8 cellular contexts compared by ENCODE assay signal in genomic region chr10:1050145-1050544, GRCh38. TPM values are rescaled to one million over a fixed set of nuclear protein-coding genes. Genes with fewer than 3 reads are reported as not detected.
DNase-seq lines count a peak whose midpoint lies in the region; ATAC-seq and TF ChIP-seq lines count a peak whose summit lies in the region.

No MANE protein-coding gene starts in this region.

- H3K27ac ChIP-seq in dorsolateral prefrontal cortex (peak overlapping the region in 57 of 59 donors; percentile 94 to 100 (median 100)), neural cell (ENCODE audit: low read length) (peak overlapping the region; percentile 99)

- no peak overlapping the region for H2AFZ ChIP-seq in neural cell (ENCODE audit: low read depth, low read length)

- H3K9me3 ChIP-seq in neural cell (ENCODE audit: low read length) = no peaks in the 10 kb centered on the region

- peak overlapping the region; percentile 94 for H3K4me3 ChIP-seq in GM08714 (ENCODE audit: low read length)
- H3K4me3 ChIP-seq in dorsolateral prefrontal cortex = peak overlapping the region; percentile 64 to 99 (median 91)
- H3K4me3 ChIP-seq in neural cell (ENCODE audit: low read length) = peak overlapping the region; percentile 81

- H3K27me3 ChIP-seq in dorsolateral prefrontal cortex = no peaks in the 10 kb centered on the region
- no peaks in the 10 kb centered on the region for H3K27me3 ChIP-seq in neural cell (ENCODE audit: insufficient read depth, low read depth, low read length)

- no peaks in the 10 kb centered on the region for H3K36me3 ChIP-seq in neural cell (ENCODE audit: insufficient read depth, low read length)

- H3K4me2 ChIP-seq in neural cell (ENCODE audit: low read length) = peak overlapping the region; percentile 72

- no peak for TF ChIP-seq RAD21 in neural cell (conservative IDR thresholded peaks at IDR 0.05)

- H4K20me1 ChIP-seq in neural cell (ENCODE audit: insufficient read depth) = peaks cover 6% of the 10 kb centered on the region

- TF ChIP-seq CTCF in dorsolateral prefrontal cortex (IDR thresholded peaks at IDR 0.05 in 54 of 56, conservative IDR thresholded peaks at IDR 0.05 in 2 of 56; ENCODE audit: low read depth in 1 of 56, partially characterized antibody in 56 of 56) (no peak), neural cell (IDR thresholded peaks at IDR 0.05; ENCODE audit: poor library complexity, severe bottlenecking) (no peak)

- DNase-seq in RPMI7951 (ENCODE audit: low read depth) (peak; percentile 36), dorsolateral prefrontal cortex (no peak), AG08395 (ENCODE audit: low spot score) (no peak)
- no peak for DNase-seq in central memory CD4-positive, alpha-beta T cell
- no peak for DNase-seq in stimulated activated CD4-positive, alpha-beta T cell treated with anti-CD3 and anti-CD28 coated beads, Interleukin-4, amount 100 ng/mL, for 24 hours

- H3K9me2 ChIP-seq in neural cell (ENCODE audit: insufficient read depth, low read length) = no peaks in the 10 kb centered on the region

- H3F3A ChIP-seq in neural cell (ENCODE audit: insufficient read depth, low read length, poor library complexity, severe bottlenecking) = peaks cover 5% of the 10 kb centered on the region

- H3K79me2 ChIP-seq in neural cell (replicated peaks; ENCODE audit: insufficient read depth, low read length) = peaks cover 74% of the 10 kb centered on the region

- peak overlapping the region; percentile 96 for H3K9ac ChIP-seq in neural cell (ENCODE audit: low read length)

- intact Hi-C loops in dorsolateral prefrontal cortex (cut with DNase I) = no loop called here

- no peak for ATAC-seq in HG03196 (IDR thresholded peaks at IDR 0.05; ENCODE audit: unreplicated experiment)

- TF ChIP-seq EP300 in neural cell (conservative IDR thresholded peaks at IDR 0.05; ENCODE audit: poor library complexity, severe bottlenecking) = no peak

TF ChIP-seq in neural cell, 6 proteins besides CTCF, POLR2A, EP300 and RAD21:
- no peak for TF ChIP-seq MXI1 (conservative IDR thresholded peaks at IDR 0.05; ENCODE audit: poor library complexity, severe bottlenecking)
- no peak for TF ChIP-seq TAF1 (IDR thresholded peaks at IDR 0.05; ENCODE audit: low read depth)
- TF ChIP-seq EZH2 (IDR thresholded peaks at IDR 0.05; ENCODE audit: borderline replicate concordance, insufficient read depth, low read length, poor library complexity, severe bottlenecking) = no peak
- no peak for TF ChIP-seq SMC3 (conservative IDR thresholded peaks at IDR 0.05; ENCODE audit: poor library complexity)
- no peak for TF ChIP-seq POLR2AphosphoS5 (IDR thresholded peaks at IDR 0.05)
- TF ChIP-seq, protein P1, sequence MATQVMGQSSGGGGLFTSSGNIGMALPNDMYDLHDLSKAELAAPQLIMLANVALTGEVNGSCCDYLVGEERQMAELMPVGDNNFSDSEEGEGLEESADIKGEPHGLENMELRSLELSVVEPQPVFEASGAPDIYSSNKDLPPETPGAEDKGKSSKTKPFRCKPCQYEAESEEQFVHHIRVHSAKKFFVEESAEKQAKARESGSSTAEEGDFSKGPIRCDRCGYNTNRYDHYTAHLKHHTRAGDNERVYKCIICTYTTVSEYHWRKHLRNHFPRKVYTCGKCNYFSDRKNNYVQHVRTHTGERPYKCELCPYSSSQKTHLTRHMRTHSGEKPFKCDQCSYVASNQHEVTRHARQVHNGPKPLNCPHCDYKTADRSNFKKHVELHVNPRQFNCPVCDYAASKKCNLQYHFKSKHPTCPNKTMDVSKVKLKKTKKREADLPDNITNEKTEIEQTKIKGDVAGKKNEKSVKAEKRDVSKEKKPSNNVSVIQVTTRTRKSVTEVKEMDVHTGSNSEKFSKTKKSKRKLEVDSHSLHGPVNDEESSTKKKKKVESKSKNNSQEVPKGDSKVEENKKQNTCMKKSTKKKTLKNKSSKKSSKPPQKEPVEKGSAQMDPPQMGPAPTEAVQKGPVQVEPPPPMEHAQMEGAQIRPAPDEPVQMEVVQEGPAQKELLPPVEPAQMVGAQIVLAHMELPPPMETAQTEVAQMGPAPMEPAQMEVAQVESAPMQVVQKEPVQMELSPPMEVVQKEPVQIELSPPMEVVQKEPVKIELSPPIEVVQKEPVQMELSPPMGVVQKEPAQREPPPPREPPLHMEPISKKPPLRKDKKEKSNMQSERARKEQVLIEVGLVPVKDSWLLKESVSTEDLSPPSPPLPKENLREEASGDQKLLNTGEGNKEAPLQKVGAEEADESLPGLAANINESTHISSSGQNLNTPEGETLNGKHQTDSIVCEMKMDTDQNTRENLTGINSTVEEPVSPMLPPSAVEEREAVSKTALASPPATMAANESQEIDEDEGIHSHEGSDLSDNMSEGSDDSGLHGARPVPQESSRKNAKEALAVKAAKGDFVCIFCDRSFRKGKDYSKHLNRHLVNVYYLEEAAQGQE (IDR thresholded peaks at IDR 0.05; ENCODE audit: borderline replicate concordance) = no peak

RNA-seq across cellular contexts. Expression of gene IDI1, which starts 1.2 kb away (rescaled TPM):
- total RNA-seq in RPMI7951 (2014; rRNA removed; shearing (Covaris generic)) = 118 and 163 TPM in 2 replicates
- total RNA-seq in dorsolateral prefrontal cortex = 100 to 1,000 TPM in 1 of 120 experiments, 10 to 100 TPM in 119; 35.1 to 115 (median 59.2) TPM
- 276 and 307 TPM in 2 replicates for polyA plus RNA-seq in neural cell
- 208 and 209 TPM in 2 replicates for polyA minus RNA-seq in neural cell

RNA-seq across cellular contexts. Expression of gene WDR37, which starts 6.0 kb away (rescaled TPM):
- 13.5 and 14.1 TPM in 2 replicates for total RNA-seq in RPMI7951 (2014; rRNA removed; shearing (Covaris generic))
- total RNA-seq in dorsolateral prefrontal cortex = 100 to 1,000 TPM in 2 of 120 experiments, 10 to 100 TPM in 118; 39.0 to 104 (median 78.6) TPM
- polyA plus RNA-seq in neural cell = 31.2 and 32.3 TPM in 2 replicates
- 66.2 and 66.4 TPM in 2 replicates for polyA minus RNA-seq in neural cell

RNA-seq across cellular contexts. Expression of gene IDI2, which starts 24.5 kb away (rescaled TPM):
- total RNA-seq in RPMI7951 (2014; rRNA removed; shearing (Covaris generic)) = not detected in 2 replicates
- total RNA-seq in dorsolateral prefrontal cortex = under 1 TPM in 1 of 120 experiments, not detected in 119; 0.75 TPM
- polyA plus RNA-seq in neural cell = 0.24 TPM in 1 of 2 replicates, not detected in the other
- polyA minus RNA-seq in neural cell = not detected in 2 replicates
